Comparison of ENCODE assay signal across 1 cellular context in genomic region chr1:192546596-192547199, GRCh38.
TF ChIP-seq lines count a peak whose summit lies in the region.

No MANE protein-coding gene starts in this region.

TF ChIP-seq in SK-N-SH, 30 proteins besides CTCF, POLR2A, EP300 and RAD21 (continued from another document):
- no peak for TF ChIP-seq REST (IDR thresholded peaks at IDR 0.05; ENCODE audit: low read depth, low read length)
- TF ChIP-seq RCOR1 (IDR thresholded peaks at IDR 0.05; ENCODE audit: low read length) = no peak
